8 cellular contexts compared by ENCODE assay signal in genomic region chr1:156815307-156815826, GRCh38. TPM values are rescaled to one million over a fixed set of nuclear protein-coding genes. Genes with fewer than 3 reads are reported as not detected.
DNase-seq lines count a peak whose midpoint lies in the region; ATAC-seq and TF ChIP-seq lines count a peak whose summit lies in the region.

No MANE protein-coding gene starts in this region.

- peaks cover 0 to 22% (median 18%) of the 10 kb centered on the region in 3 donors for H3K4me1 ChIP-seq in gastroesophageal sphincter

- H3K27me3 ChIP-seq in gastroesophageal sphincter: peaks cover 18% of the 10 kb centered on the region

- TF ChIP-seq EP300 in gastroesophageal sphincter (IDR thresholded peaks at IDR 0.05): no peak

- 45 to 52% methylated on average over 2 of the region's 5 CpGs for WGBS in gastroesophageal sphincter (ENCODE audit: low coverage in 1 of 2), 2 donors

- DNase-seq in GM04503 (ENCODE audit: low read depth): peak; percentile 46
- DNase-seq in T1000 (lab: John Stamatoyannopoulos, UW): peak; percentile 24
- peak; percentile 74 for DNase-seq in retina
- no peak for DNase-seq in central memory CD4-positive, alpha-beta T cell
- DNase-seq in effector CD8-positive, alpha-beta T cell (lab: John Stamatoyannopoulos, UW): no peak

- ATAC-seq in gastroesophageal sphincter (peak; percentile 93), GM19467 (IDR thresholded peaks at IDR 0.05; ENCODE audit: unreplicated experiment) (no peak), GM18907 (IDR thresholded peaks at IDR 0.05; ENCODE audit: unreplicated experiment) (no peak)

- H3K27ac ChIP-seq in gastroesophageal sphincter: peak overlapping the region in 3 of 4 donors; percentile 64 to 76 (median 75)

- H3K9me3 ChIP-seq in gastroesophageal sphincter: no peaks in the 10 kb centered on the region

- no peaks in the 10 kb centered on the region for H3K36me3 ChIP-seq in gastroesophageal sphincter

- peak in 1 of 4 experiments; percentile 12 for TF ChIP-seq CTCF in gastroesophageal sphincter (IDR thresholded peaks at IDR 0.05)

- H3K4me3 ChIP-seq in gastroesophageal sphincter: peak overlapping the region in 1 of 2 donors; percentile 38

- peak; percentile 10 to 14 for TF ChIP-seq POLR2A in gastroesophageal sphincter (IDR thresholded peaks at IDR 0.05)

RNA-seq across cellular contexts. Expression of gene SH2D2A, which starts 1.3 kb away (rescaled TPM):
- total RNA-seq in gastroesophageal sphincter: under 1 TPM in 1 of 4 donors, not detected in 3; 0.94 TPM

RNA-seq across cellular contexts. Expression of gene INSRR, which starts 43.5 kb away (rescaled TPM):
- total RNA-seq in gastroesophageal sphincter: under 1 TPM in 1 of 4 donors, not detected in 3; under 0.01 TPM

RNA-seq across cellular contexts. Expression of gene NTRK1, which starts 45.3 kb away (rescaled TPM):
- total RNA-seq in gastroesophageal sphincter: 1 to 10 TPM in 2 of 4 donors, under 1 TPM in 2; 0.23 to 4.4 (median 0.72) TPM

RNA-seq across cellular contexts. Expression of gene PRCC, which starts 48.0 kb away (rescaled TPM):
- total RNA-seq in gastroesophageal sphincter: 10 to 100 TPM; 33.4 to 41.0 (median 33.9) TPM

Comparison
In these comparisons a context has a peak if more than half of its experiments do, and no peak if none do; other contexts are left out.
1. DNase-seq: peak in GM04503 (single experiment), T1000 (single experiment) and retina (single experiment); none in central memory CD4-positive, alpha-beta T cell (single experiment) and effector CD8-positive, alpha-beta T cell (single experiment).